In the genomic region with DNA sequence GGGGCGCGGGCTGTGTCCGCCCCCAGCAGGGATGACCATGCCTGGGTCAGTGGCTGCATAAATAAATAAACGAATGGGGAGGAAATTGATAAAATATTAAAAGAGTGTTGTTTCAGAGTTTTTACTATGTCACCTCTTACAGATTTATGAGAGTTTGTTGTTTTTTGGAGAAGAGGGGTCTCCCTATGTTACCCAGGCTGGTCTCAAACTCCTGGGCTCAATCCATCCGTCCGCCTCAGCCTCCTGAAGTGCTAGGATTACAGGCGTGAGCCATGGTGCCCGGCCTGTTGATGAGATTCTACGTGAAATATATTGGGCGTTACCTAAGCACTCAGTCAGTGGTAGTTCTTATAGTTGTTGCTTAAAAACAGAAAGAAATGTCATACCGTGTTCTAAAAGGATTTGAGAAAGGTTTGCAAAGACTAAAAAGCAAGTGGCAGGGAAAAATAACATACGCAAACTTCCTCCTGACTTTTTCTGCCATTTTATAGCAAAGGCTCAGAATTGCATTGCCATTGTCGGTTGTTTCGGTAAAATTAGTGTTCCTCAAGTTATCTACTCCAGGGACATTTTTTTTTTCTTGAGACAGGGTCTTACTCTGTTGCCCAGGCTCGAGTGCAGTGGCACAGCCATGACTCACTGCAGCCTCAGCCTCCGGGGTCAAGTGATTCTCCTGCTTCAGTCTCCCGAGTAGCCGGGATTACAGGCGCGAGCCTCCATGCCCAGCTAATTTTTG, we compare ENCODE assay signal across 8 cellular contexts. TPM values are rescaled to one million over a fixed set of nuclear protein-coding genes. Genes with fewer than 3 reads are reported as not detected.
DNase-seq lines count a peak whose midpoint lies in the region; ATAC-seq, FAIRE-seq and TF ChIP-seq lines count a peak whose summit lies in the region.

No MANE protein-coding gene starts in this region.

- 36 to 51% methylated on average over 20 of the region's 20 CpGs for WGBS in testis, 2 donors

- no peak for TF ChIP-seq CTCF in keratinocyte (optimal IDR thresholded peaks at IDR 0.05 in 1 of 3, IDR thresholded peaks at IDR 0.05 in 1 of 3, conservative IDR thresholded peaks at IDR 0.05 in 1 of 3; ENCODE audit: extremely low read depth in 1 of 3, insufficient read depth in 2 of 3, low read length in 3 of 3)
- no peak for TF ChIP-seq CTCF in testis (IDR thresholded peaks at IDR 0.05)

- H3K4me1 ChIP-seq in keratinocyte (ENCODE audit: control insufficient read depth, extremely low read depth, insufficient read depth, low read length) (peaks cover 5% of the 10 kb centered on the region), testis (no peaks in the 10 kb centered on the region)

- H3K27ac ChIP-seq in keratinocyte (ENCODE audit: control insufficient read depth, insufficient read depth, low read length) (peak overlapping the region; percentile 82), testis (peak overlapping the region; percentile 64 to 91)

- no peaks in the 10 kb centered on the region for H4K20me1 ChIP-seq in keratinocyte (ENCODE audit: control insufficient read depth, extremely low read depth, insufficient read depth, low read length)

- peak; percentile 58 for DNase-seq in activated CD8-positive, alpha-beta memory T cell treated with anti-CD3 and anti-CD28 coated beads, Interleukin-2, amount 50 U/mL, for 48 hours
- DNase-seq in activated CD8-positive, alpha-beta memory T cell treated with anti-CD3 and anti-CD28 coated beads, Interleukin-2, amount 50 U/mL, for 4 hours = no peak
- no peak for DNase-seq in activated T-helper 2 cell treated with anti-CD3 and anti-CD28 coated beads, Interferon-gamma antibody, Interleukin-2, Interleukin-4, amounts not matched to agents 10 μg/mL and 5 μg/mL and 100 μg/mL, durations not matched to agents 14 hours and 24 hours and 36 hours (ENCODE audit: low spot score)
- DNase-seq in keratinocyte (ENCODE audit: low read depth, low spot score) = no peak
- no peak for DNase-seq in testis
- no peak for DNase-seq in NCI-H2107 (lab: John Stamatoyannopoulos, UW)
- no peak for DNase-seq in NCI-H1436 treated with DMSO at 0.1 percent for 48 hours (lab: John Stamatoyannopoulos, UW)

- H3K27me3 Mint-ChIP-seq in activated T-helper 2 cell treated with anti-CD3 and anti-CD28 coated beads, Interferon-gamma antibody, Interleukin-2, Interleukin-4, amounts not matched to agents 10 μg/mL and 5 μg/mL and 100 μg/mL, durations not matched to agents 14 hours and 24 hours and 36 hours (ENCODE audit: low read depth) = no peaks in the 10 kb centered on the region

- intact Hi-C loops in activated T-helper 2 cell treated with anti-CD3 and anti-CD28 coated beads, Interferon-gamma antibody, Interleukin-2, Interleukin-4, amounts not matched to agents 10 μg/mL and 5 μg/mL and 100 μg/mL, durations not matched to agents 14 hours and 24 hours and 36 hours (cut with micrococcal nuclease) = loop anchor here (1.0 to 5.0 kb wide), 2 partner anchors 133 to 330 kb away; a partner anchor contains a TSS
- intact Hi-C loops in testis (cut with DNase I; ENCODE audit: low total_unique reads) = loop anchor here (5.0 kb wide), 1 partner anchor 40 kb away; a partner anchor contains a TSS

- H2AFZ ChIP-seq in keratinocyte (ENCODE audit: control insufficient read depth, low read length) = peak overlapping the region; percentile 90

- peak overlapping the region; percentile 91 for H3K4me2 ChIP-seq in keratinocyte (ENCODE audit: control insufficient read depth, extremely low read depth, insufficient read depth, low read depth, low read length)

- peaks cover 12% of the 10 kb centered on the region for H3K4me1 Mint-ChIP-seq in activated T-helper 2 cell treated with anti-CD3 and anti-CD28 coated beads, Interferon-gamma antibody, Interleukin-2, Interleukin-4, amounts not matched to agents 10 μg/mL and 5 μg/mL and 100 μg/mL, durations not matched to agents 14 hours and 24 hours and 36 hours (ENCODE audit: low read depth)

- no peaks in the 10 kb centered on the region for H3K36me3 ChIP-seq in keratinocyte (ENCODE audit: control insufficient read depth in 2 of 2, extremely low read depth in 1 of 2, insufficient read depth in 2 of 2, low read length in 2 of 2)
- no peaks in the 10 kb centered on the region for H3K36me3 ChIP-seq in testis (ENCODE audit: low read depth, missing control alignments)

- H3K4me3 ChIP-seq in keratinocyte (ENCODE audit: control insufficient read depth in 2 of 3, extremely low read depth in 1 of 3, insufficient read depth in 2 of 3, low read depth in 1 of 3, low read length in 3 of 3) (peak overlapping the region; percentile 79 to 90 (median 88)), testis (peak overlapping the region; percentile 61 to 72)

- peak overlapping the region; percentile 92 for H3K4me3 Mint-ChIP-seq in activated T-helper 2 cell treated with anti-CD3 and anti-CD28 coated beads, Interferon-gamma antibody, Interleukin-2, Interleukin-4, amounts not matched to agents 10 μg/mL and 5 μg/mL and 100 μg/mL, durations not matched to agents 14 hours and 24 hours and 36 hours (ENCODE audit: low read depth)

- H3K9me3 ChIP-seq in keratinocyte (ENCODE audit: control insufficient read depth, low read depth, low read length) (peaks cover 1% of the 10 kb centered on the region), testis (no peaks in the 10 kb centered on the region)

- no peak for FAIRE-seq in keratinocyte (lab: Jason Lieb, UNC)

- dilution Hi-C loops in keratinocyte (cut with MboI; ENCODE audit: extremely low pct_ligation_motif_present, low sequenced_read_pairs) = no loop called here

- peak overlapping the region; percentile 94 for H3K27ac Mint-ChIP-seq in activated T-helper 2 cell treated with anti-CD3 and anti-CD28 coated beads, Interferon-gamma antibody, Interleukin-2, Interleukin-4, amounts not matched to agents 10 μg/mL and 5 μg/mL and 100 μg/mL, durations not matched to agents 14 hours and 24 hours and 36 hours

- no peaks in the 10 kb centered on the region for H3K9me1 ChIP-seq in keratinocyte (ENCODE audit: control insufficient read depth, extremely low read depth, insufficient read depth, low read length)

- H3K9me3 Mint-ChIP-seq in activated T-helper 2 cell treated with anti-CD3 and anti-CD28 coated beads, Interferon-gamma antibody, Interleukin-2, Interleukin-4, amounts not matched to agents 10 μg/mL and 5 μg/mL and 100 μg/mL, durations not matched to agents 14 hours and 24 hours and 36 hours = no peaks in the 10 kb centered on the region

- no peaks in the 10 kb centered on the region for H3K79me2 ChIP-seq in keratinocyte (ENCODE audit: control insufficient read depth, insufficient read depth, low read length)

- H3K36me3 Mint-ChIP-seq in activated T-helper 2 cell treated with anti-CD3 and anti-CD28 coated beads, Interferon-gamma antibody, Interleukin-2, Interleukin-4, amounts not matched to agents 10 μg/mL and 5 μg/mL and 100 μg/mL, durations not matched to agents 14 hours and 24 hours and 36 hours (ENCODE audit: low read depth) = peaks cover 3% of the 10 kb centered on the region

- peak overlapping the region; percentile 95 for H3K9ac ChIP-seq in keratinocyte (ENCODE audit: control insufficient read depth, extremely low read depth, insufficient read depth, low read length)

- no peak for ATAC-seq in GM18502 (IDR thresholded peaks at IDR 0.05; ENCODE audit: poor library complexity, unreplicated experiment)

- H3K27me3 ChIP-seq in keratinocyte (ENCODE audit: control insufficient read depth, extremely low read depth, insufficient read depth, low read length) = no peaks in the 10 kb centered on the region
- H3K27me3 ChIP-seq in testis = no peaks in the 10 kb centered on the region

- no peak for TF ChIP-seq POLR2A in testis (IDR thresholded peaks at IDR 0.05)

RNA-seq across cellular contexts. Expression of a gene that starts 39.5 kb away (rescaled TPM):
- 35.6 TPM in 2 replicates for total RNA-seq in activated T-helper 2 cell treated with anti-CD3 and anti-CD28 coated beads, Interferon-gamma antibody, Interleukin-2, Interleukin-4, amounts not matched to agents 10 μg/mL and 5 μg/mL and 100 μg/mL, durations not matched to agents 14 hours and 24 hours and 36 hours
- 4.0 to 9.6 TPM (median 4.4 TPM) in 3 replicates for polyA plus RNA-seq in keratinocyte
- polyA plus RNA-seq in keratinocyte (2011; ENCODE audit: low read depth) = 2.9 TPM
- 3.9 and 5.8 TPM in 2 replicates for polyA plus RNA-seq in keratinocyte (2011; cell fraction: cytosol; rRNA removed)
- polyA plus RNA-seq in keratinocyte (2011; cell fraction: nucleus; rRNA removed) = 24.7 and 28.6 TPM in 2 replicates
- 8.4 and 13.3 TPM in 2 replicates for polyA plus RNA-seq in keratinocyte (2012; ENCODE audit: low replicate concordance)
- 11.9 to 34.8 TPM (median 13.2 TPM) in 3 replicates for polyA minus RNA-seq in keratinocyte
- 25.7 TPM for polyA minus RNA-seq in keratinocyte (2011; cell fraction: cytosol; rRNA and poly(A)+ RNA removed)
- 33.9 and 37.3 TPM in 2 replicates for polyA minus RNA-seq in keratinocyte (2011; cell fraction: nucleus; rRNA and poly(A)+ RNA removed)
- total RNA-seq in testis = 10 to 100 TPM; 56.7 to 65.2 TPM
- 21.9 TPM for polyA plus RNA-seq in testis (ENCODE audit: insufficient read depth, low read depth, low replicate concordance)
